Comparison of ENCODE assay signal across 1 cellular context in genomic region chr5:159218595-159219023, GRCh38.
TF ChIP-seq lines count a peak whose summit lies in the region.

No MANE protein-coding gene starts in this region.

TF ChIP-seq in GM23338, 12 proteins besides CTCF, POLR2A, EP300 and RAD21 (continued from another document):
- TF ChIP-seq REST (IDR thresholded peaks at IDR 0.05; ENCODE audit: unreplicated experiment) (no peak), EZH2phosphoT487 (IDR thresholded peaks at IDR 0.05; ENCODE audit: unreplicated experiment) (no peak), NANOG (IDR thresholded peaks at IDR 0.05; ENCODE audit: borderline replicate concordance) (no peak), POLR2AphosphoS5 (IDR thresholded peaks at IDR 0.05; ENCODE audit: low read depth) (no peak), STAT1 (IDR thresholded peaks at IDR 0.05; ENCODE audit: unreplicated experiment) (no peak), ZNF331 (CRISPR knock-in tag; IDR thresholded peaks at IDR 0.05; ENCODE audit: low read depth) (no peak), JUNB (IDR thresholded peaks at IDR 0.05; ENCODE audit: unreplicated experiment) (no peak), ZNF114 (CRISPR knock-in tag; IDR thresholded peaks at IDR 0.05) (no peak), CREB1 (CRISPR knock-in tag; IDR thresholded peaks at IDR 0.05; ENCODE audit: low read depth) (no peak), ETS1 (IDR thresholded peaks at IDR 0.05) (no peak)
- TF ChIP-seq, protein P1, sequence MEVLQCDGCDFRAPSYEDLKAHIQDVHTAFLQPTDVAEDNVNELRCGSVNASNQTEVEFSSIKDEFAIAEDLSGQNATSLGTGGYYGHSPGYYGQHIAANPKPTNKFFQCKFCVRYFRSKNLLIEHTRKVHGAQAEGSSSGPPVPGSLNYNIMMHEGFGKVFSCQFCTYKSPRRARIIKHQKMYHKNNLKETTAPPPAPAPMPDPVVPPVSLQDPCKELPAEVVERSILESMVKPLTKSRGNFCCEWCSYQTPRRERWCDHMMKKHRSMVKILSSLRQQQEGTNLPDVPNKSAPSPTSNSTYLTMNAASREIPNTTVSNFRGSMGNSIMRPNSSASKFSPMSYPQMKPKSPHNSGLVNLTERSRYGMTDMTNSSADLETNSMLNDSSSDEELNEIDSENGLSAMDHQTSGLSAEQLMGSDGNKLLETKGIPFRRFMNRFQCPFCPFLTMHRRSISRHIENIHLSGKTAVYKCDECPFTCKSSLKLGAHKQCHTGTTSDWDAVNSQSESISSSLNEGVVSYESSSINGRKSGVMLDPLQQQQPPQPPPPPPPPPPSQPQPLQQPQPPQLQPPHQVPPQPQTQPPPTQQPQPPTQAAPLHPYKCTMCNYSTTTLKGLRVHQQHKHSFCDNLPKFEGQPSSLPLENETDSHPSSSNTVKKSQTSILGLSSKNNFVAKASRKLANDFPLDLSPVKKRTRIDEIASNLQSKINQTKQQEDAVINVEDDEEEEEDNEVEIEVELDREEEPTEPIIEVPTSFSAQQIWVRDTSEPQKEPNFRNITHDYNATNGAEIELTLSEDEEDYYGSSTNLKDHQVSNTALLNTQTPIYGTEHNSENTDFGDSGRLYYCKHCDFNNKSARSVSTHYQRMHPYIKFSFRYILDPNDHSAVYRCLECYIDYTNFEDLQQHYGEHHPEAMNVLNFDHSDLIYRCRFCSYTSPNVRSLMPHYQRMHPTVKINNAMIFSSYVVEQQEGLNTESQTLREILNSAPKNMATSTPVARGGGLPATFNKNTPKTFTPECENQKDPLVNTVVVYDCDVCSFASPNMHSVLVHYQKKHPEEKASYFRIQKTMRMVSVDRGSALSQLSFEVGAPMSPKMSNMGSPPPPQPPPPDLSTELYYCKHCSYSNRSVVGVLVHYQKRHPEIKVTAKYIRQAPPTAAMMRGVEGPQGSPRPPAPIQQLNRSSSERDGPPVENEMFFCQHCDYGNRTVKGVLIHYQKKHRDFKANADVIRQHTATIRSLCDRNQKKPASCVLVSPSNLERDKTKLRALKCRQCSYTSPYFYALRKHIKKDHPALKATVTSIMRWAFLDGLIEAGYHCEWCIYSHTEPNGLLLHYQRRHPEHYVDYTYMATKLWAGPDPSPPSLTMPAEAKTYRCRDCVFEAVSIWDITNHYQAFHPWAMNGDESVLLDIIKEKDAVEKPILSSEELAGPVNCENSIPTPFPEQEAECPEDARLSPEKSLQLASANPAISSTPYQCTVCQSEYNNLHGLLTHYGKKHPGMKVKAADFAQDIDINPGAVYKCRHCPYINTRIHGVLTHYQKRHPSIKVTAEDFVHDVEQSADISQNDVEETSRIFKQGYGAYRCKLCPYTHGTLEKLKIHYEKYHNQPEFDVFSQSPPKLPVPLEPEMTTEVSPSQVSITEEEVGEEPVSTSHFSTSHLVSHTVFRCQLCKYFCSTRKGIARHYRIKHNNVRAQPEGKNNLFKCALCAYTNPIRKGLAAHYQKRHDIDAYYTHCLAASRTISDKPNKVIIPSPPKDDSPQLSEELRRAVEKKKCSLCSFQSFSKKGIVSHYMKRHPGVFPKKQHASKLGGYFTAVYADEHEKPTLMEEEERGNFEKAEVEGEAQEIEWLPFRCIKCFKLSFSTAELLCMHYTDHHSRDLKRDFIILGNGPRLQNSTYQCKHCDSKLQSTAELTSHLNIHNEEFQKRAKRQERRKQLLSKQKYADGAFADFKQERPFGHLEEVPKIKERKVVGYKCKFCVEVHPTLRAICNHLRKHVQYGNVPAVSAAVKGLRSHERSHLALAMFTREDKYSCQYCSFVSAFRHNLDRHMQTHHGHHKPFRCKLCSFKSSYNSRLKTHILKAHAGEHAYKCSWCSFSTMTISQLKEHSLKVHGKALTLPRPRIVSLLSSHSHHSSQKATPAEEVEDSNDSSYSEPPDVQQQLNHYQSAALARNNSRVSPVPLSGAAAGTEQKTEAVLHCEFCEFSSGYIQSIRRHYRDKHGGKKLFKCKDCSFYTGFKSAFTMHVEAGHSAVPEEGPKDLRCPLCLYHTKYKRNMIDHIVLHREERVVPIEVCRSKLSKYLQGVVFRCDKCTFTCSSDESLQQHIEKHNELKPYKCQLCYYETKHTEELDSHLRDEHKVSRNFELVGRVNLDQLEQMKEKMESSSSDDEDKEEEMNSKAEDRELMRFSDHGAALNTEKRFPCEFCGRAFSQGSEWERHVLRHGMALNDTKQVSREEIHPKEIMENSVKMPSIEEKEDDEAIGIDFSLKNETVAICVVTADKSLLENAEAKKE (CRISPR knock-in tag; IDR thresholded peaks at IDR 0.05), result no peak
